Comparison of ENCODE assay signal across 1 cellular context in the genomic region with DNA sequence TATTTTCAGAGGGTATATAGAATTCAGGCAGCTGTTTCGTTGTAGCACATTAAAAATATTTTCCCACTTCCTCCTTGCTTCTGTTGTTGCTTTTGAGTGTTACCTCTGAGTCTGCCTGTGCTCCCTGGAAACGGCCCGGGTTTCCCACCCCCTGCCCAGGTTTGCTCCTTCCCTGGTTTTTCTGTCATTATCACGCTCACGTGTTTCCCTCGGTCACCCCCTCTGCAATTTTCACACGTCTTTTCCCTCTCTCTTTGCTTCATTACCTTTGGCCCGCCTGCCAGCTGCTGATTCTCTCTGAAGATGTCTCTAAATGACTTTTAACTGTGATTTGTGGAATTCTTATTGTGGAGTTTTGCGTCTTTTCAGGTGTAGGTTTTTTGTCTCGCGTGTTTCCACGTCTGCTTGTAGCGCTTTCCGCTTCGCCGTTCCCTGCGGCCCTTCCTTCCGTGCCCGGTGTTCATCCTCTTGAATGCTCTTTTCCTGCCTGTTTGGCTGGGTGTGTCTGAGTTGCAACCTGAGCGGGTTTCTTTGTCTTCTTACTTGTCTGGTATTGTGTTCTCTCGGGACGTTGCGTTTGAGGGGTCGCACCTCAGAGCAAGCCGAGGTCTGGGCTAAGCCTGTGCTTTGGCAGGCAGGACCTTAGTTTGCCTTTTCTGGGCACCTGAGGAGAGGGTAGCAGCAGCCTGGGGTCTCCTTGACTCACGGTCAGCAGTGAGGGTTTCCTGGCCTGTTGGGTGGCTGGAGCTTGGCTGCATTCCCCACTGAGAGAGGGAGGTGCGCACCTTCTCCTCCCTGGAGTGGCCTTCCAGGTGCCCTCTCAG.
TF ChIP-seq lines count a peak whose summit lies in the region.

No MANE protein-coding gene starts in this region.

TF ChIP-seq in SK-N-SH treated with all-trans-retinoic acid at 6 μM for 48 hours, 23 proteins besides CTCF, POLR2A, EP300 and RAD21 (continued from another document):
- TF ChIP-seq TCF4 (CRISPR knock-in tag; IDR thresholded peaks at IDR 0.05; ENCODE audit: borderline replicate concordance) (no peak), BACH2 (CRISPR knock-in tag; IDR thresholded peaks at IDR 0.05; ENCODE audit: borderline replicate concordance) (no peak)
- TF ChIP-seq, protein P1, sequence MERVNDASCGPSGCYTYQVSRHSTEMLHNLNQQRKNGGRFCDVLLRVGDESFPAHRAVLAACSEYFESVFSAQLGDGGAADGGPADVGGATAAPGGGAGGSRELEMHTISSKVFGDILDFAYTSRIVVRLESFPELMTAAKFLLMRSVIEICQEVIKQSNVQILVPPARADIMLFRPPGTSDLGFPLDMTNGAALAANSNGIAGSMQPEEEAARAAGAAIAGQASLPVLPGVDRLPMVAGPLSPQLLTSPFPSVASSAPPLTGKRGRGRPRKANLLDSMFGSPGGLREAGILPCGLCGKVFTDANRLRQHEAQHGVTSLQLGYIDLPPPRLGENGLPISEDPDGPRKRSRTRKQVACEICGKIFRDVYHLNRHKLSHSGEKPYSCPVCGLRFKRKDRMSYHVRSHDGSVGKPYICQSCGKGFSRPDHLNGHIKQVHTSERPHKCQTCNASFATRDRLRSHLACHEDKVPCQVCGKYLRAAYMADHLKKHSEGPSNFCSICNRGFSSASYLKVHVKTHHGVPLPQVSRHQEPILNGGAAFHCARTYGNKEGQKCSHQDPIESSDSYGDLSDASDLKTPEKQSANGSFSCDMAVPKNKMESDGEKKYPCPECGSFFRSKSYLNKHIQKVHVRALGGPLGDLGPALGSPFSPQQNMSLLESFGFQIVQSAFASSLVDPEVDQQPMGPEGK (CRISPR knock-in tag; IDR thresholded peaks at IDR 0.05; ENCODE audit: borderline replicate concordance), result no peak
- TF ChIP-seq, protein P2, sequence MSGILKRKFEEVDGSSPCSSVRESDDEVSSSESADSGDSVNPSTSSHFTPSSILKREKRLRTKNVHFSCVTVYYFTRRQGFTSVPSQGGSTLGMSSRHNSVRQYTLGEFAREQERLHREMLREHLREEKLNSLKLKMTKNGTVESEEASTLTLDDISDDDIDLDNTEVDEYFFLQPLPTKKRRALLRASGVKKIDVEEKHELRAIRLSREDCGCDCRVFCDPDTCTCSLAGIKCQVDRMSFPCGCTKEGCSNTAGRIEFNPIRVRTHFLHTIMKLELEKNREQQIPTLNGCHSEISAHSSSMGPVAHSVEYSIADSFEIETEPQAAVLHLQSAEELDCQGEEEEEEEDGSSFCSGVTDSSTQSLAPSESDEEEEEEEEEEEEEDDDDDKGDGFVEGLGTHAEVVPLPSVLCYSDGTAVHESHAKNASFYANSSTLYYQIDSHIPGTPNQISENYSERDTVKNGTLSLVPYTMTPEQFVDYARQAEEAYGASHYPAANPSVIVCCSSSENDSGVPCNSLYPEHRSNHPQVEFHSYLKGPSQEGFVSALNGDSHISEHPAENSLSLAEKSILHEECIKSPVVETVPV (CRISPR knock-in tag; IDR thresholded peaks at IDR 0.05), result no peak
